8 cellular contexts compared by ENCODE assay signal in genomic region chr4:473575-474457, GRCh38. TPM values are rescaled to one million over a fixed set of nuclear protein-coding genes. Genes with fewer than 3 reads are reported as not detected.
DNase-seq lines count a peak whose midpoint lies in the region; ATAC-seq, FAIRE-seq and TF ChIP-seq lines count a peak whose summit lies in the region.

No MANE protein-coding gene starts in this region.

- peak; percentile 95 for DNase-seq in BE2C
- peak; percentile 84 for DNase-seq in GM19239 (ENCODE audit: insufficient read length, low spot score)
- peak; percentile 95 to 96 for DNase-seq in NCI-H526 (lab: John Stamatoyannopoulos, UW)
- peak; percentile 90 for DNase-seq in activated CD4-positive, alpha-beta T cell treated with anti-CD3 and anti-CD28 coated beads, Interleukin-2, amount 50 U/mL, for 4 hours
- DNase-seq in dorsolateral prefrontal cortex = peak; percentile 94 to 98 (median 97)
- DNase-seq in stimulated activated CD4-positive, alpha-beta T cell treated with anti-CD3 and anti-CD28 coated beads, Interleukin-4, amount 100 ng/mL, for 1 hour = peak; percentile 87

- peak overlapping the region; percentile 66 to 70 for H3K9ac ChIP-seq in liver (ENCODE audit: low read depth in 1 of 2, low read length in 2 of 2)

- ATAC-seq in HG03442 (IDR thresholded peaks at IDR 0.05; ENCODE audit: unreplicated experiment) = peak; percentile 100

- peaks cover 2% of the 10 kb centered on the region; the same call in 1 of the 2 replicates for H3K9me3 ChIP-seq in BE2C
- peaks cover 3 to 33% (median 16%) of the 10 kb centered on the region in 4 donors for H3K9me3 ChIP-seq in liver (ENCODE audit: control insufficient read depth in 4 of 4, low read length in 3 of 4)

- TF ChIP-seq RAD21 in liver (IDR thresholded peaks at IDR 0.05) = no peak

- H3K27ac ChIP-seq in dorsolateral prefrontal cortex = peak overlapping the region in 58 of 59 donors; percentile 51 to 97 (median 87)
- H3K27ac ChIP-seq in liver (ENCODE audit: low read depth in 1 of 2, low read length in 2 of 2) = peak overlapping the region; percentile 76 to 77

- H3K4me1 ChIP-seq in BE2C (no peaks in the 10 kb centered on the region), liver (ENCODE audit: control insufficient read depth in 4 of 4, insufficient read depth in 4 of 4, low read length in 3 of 4) (peaks cover 0 to 7% (median 3%) of the 10 kb centered on the region in 4 donors)

- intact Hi-C loops in dorsolateral prefrontal cortex (cut with DNase I) = loop anchor here (2.0 to 10.0 kb wide), 2 partner anchors 25 to 139 kb away; partner anchors contain the start of genes ZNF141 (in 2 of the 2), PIGG (in 1 of the 2) and ZNF721 (in 1 of the 2)

- peak; percentile 98 for FAIRE-seq in GM19239 (lab: Jason Lieb, UNC)

- H3K36me3 ChIP-seq in BE2C (peaks cover 39% of the 10 kb centered on the region), liver (ENCODE audit: control insufficient read depth in 4 of 4, insufficient read depth in 3 of 4, low read depth in 1 of 4, low read length in 3 of 4) (peaks cover 8 to 21% (median 16%) of the 10 kb centered on the region in 4 donors)

- under 1% methylated on average over 55 of the region's 55 CpGs for WGBS in liver

- peak overlapping the region; percentile 86 for H3K4me3 ChIP-seq in BE2C (ENCODE audit: low read depth, low read length)
- peak overlapping the region; percentile 66 to 100 (median 94) for H3K4me3 ChIP-seq in dorsolateral prefrontal cortex
- H3K4me3 ChIP-seq in liver (ENCODE audit: low read depth in 1 of 3, low read length in 3 of 3) = peak overlapping the region; percentile 73 to 76 (median 76)

- H3K27me3 ChIP-seq in BE2C (no peaks in the 10 kb centered on the region), dorsolateral prefrontal cortex (no peaks in the 10 kb centered on the region), liver (ENCODE audit: control insufficient read depth in 4 of 4, insufficient read depth in 4 of 4, low read length in 3 of 4) (no peaks in the 10 kb centered on the region)

- TF ChIP-seq CTCF in BE2C (IDR thresholded peaks at IDR 0.05; ENCODE audit: low read depth, low read length) (no peak), dorsolateral prefrontal cortex (IDR thresholded peaks at IDR 0.05 in 54 of 56, conservative IDR thresholded peaks at IDR 0.05 in 2 of 56; ENCODE audit: low read depth in 1 of 56, partially characterized antibody in 56 of 56) (peak in 12 of 56 donors; percentile 9 to 47 (median 19)), liver (IDR thresholded peaks at IDR 0.05; ENCODE audit: low read depth, low read length, missing input control) (no peak)

TF ChIP-seq in liver, 16 proteins besides CTCF, POLR2A, EP300 and RAD21:
- TF ChIP-seq EGR1 (IDR thresholded peaks at IDR 0.05; ENCODE audit: low read depth in 2 of 2) (peak; percentile 89), YY1 (IDR thresholded peaks at IDR 0.05) (peak; percentile 95), SP1 (IDR thresholded peaks at IDR 0.05) (peak; percentile 97), HNF4A (conservative IDR thresholded peaks at IDR 0.05) (peak; percentile 3 to 24), REST (IDR thresholded peaks at IDR 0.05) (peak; percentile 73), HNF4G (IDR thresholded peaks at IDR 0.05) (no peak), FOXA2 (IDR thresholded peaks at IDR 0.05) (no peak), FOXA1 (IDR thresholded peaks at IDR 0.05) (no peak), NR2F2 (IDR thresholded peaks at IDR 0.05) (peak; percentile 23), JUND (IDR thresholded peaks at IDR 0.05) (peak in 1 of 2 donors; percentile 32), ATF3 (IDR thresholded peaks at IDR 0.05) (peak; percentile 57), GABPA (IDR thresholded peaks at IDR 0.05 in 1 of 2, conservative IDR thresholded peaks at IDR 0.05 in 1 of 2) (peak; percentile 71 to 88), TAF1 (conservative IDR thresholded peaks at IDR 0.05) (peak; percentile 88), MAX (IDR thresholded peaks at IDR 0.05) (peak; percentile 13), RXRA (IDR thresholded peaks at IDR 0.05) (no peak), ZBTB33 (IDR thresholded peaks at IDR 0.05) (peak; percentile 55)
TF ChIP-seq in liver: peak in this region for 12.

RNA-seq across cellular contexts. Expression of gene ZNF721, which starts 25.1 kb away (rescaled TPM):
- 16.8 TPM for polyA plus RNA-seq in BE2C (2012; ENCODE audit: insufficient read depth, insufficient read length, low read depth)
- total RNA-seq in dorsolateral prefrontal cortex (10 to 100 TPM; 44.3 to 77.3 (median 58.4) TPM), liver (10 to 100 TPM; 13.0 to 13.8 TPM)
- 1 to 10 TPM; 5.4 to 8.4 TPM for polyA plus RNA-seq in liver

RNA-seq across cellular contexts. Expression of gene PIGG, which starts 25.2 kb away (rescaled TPM):
- polyA plus RNA-seq in BE2C (2012; ENCODE audit: insufficient read depth, insufficient read length, low read depth) = 78.5 TPM
- total RNA-seq in dorsolateral prefrontal cortex (100 to 1,000 TPM in 5 of 120 experiments, 10 to 100 TPM in 115; 47.5 to 121 (median 75.9) TPM), liver (10 to 100 TPM; 21.0 to 36.2 TPM)
- polyA plus RNA-seq in liver = 10 to 100 TPM; 14.3 to 20.2 TPM

Comparison
In these comparisons a context has a peak if more than half of its experiments do, and no peak if none do; other contexts are left out.
1. Peak in every context shown above with its lines: DNase-seq, ATAC-seq, H3K4me3 ChIP-seq and H3K27ac ChIP-seq.